Comparison of ENCODE assay signal across 23 cellular contexts in genomic region chr19:5020368-5020767, GRCh38. TPM values are rescaled to one million over a fixed set of nuclear protein-coding genes. Genes with fewer than 3 reads are reported as not detected.
DNase-seq lines count a peak whose midpoint lies in the region; ATAC-seq, FAIRE-seq and TF ChIP-seq lines count a peak whose summit lies in the region.
"Had no signal": no experiment of that assay in that cellular context is flagged by ENCODE, and none has a peak within 500 bp of the region (broad histone marks: within the 10 kb centered on the region; RNA-seq: fewer than 3 reads in every experiment).

No MANE protein-coding gene starts in this region.

- TF ChIP-seq EP300 in HepG2 (IDR thresholded peaks at IDR 0.05; ENCODE audit: low read depth in 2 of 2, low read length in 2 of 2) (no peak), HepG2 (CRISPR knock-in tag; IDR thresholded peaks at IDR 0.05; ENCODE audit: borderline replicate concordance) (no peak)

- no peaks in the 10 kb centered on the region for H3K9me3 Mint-ChIP-seq in nephron progenitor cell
- H3K9me3 Mint-ChIP-seq in effector memory CD8-positive, alpha-beta T cell: no peaks in the 10 kb centered on the region
- H3K9me3 Mint-ChIP-seq: CD8-positive, alpha-beta memory T cell had no signal

- H3K4me2 ChIP-seq in HepG2 (ENCODE audit: low read depth, low read length): no peak overlapping the region
- H3K4me2 ChIP-seq: GM23338 had no signal

- POLR2A ChIA-PET in HepG2 (lab: Yijun Ruan, JAX): no interaction called here

- no peak for FAIRE-seq in HepG2 (lab: Jason Lieb, UNC)
- FAIRE-seq: A204.1, GM12878, H54 had no signal

- CTCF ChIA-PET in HepG2 (lab: Yijun Ruan, JAX; ENCODE audit: low intra/inter-chr PET ratio, low total read pairs): no interaction called here

- H3K36me3 Mint-ChIP-seq in nephron progenitor cell (ENCODE audit: low read depth): peaks cover 12% of the 10 kb centered on the region
- peaks cover 12% of the 10 kb centered on the region for H3K36me3 Mint-ChIP-seq in effector memory CD8-positive, alpha-beta T cell (ENCODE audit: insufficient read depth)

- no peak for ATAC-seq in HepG2
- ATAC-seq in right lobe of liver: no peak
- no peak for ATAC-seq in effector memory CD8-positive, alpha-beta T cell (replicated peaks)
- ATAC-seq: GM12878, GM23338 had no signal

- H3K9ac ChIP-seq in HepG2 (ENCODE audit: insufficient read depth, low read depth, low read length): no peak overlapping the region

- H3K4me1 Mint-ChIP-seq in nephron progenitor cell: peaks cover 14% of the 10 kb centered on the region
- peaks cover 4 to 12% of the 10 kb centered on the region in 2 donors for H3K4me1 Mint-ChIP-seq in effector memory CD8-positive, alpha-beta T cell (ENCODE audit: low read depth in 2 of 2)

- H3K36me3 ChIP-seq in HepG2 (replicated peaks in 1 of 2; ENCODE audit: control insufficient read depth in 1 of 2, insufficient read depth in 2 of 2, low read length in 2 of 2) (peaks cover 19 to 28% of the 10 kb centered on the region in 2 experiments), right lobe of liver (peaks cover 0 to 13% (median 6%) of the 10 kb centered on the region in 4 donors), spleen (peaks cover 0 to 63% (median 30%) of the 10 kb centered on the region in 6 donors)

- H3K27ac Mint-ChIP-seq in nephron progenitor cell: peak overlapping the region; percentile 87
- peak overlapping the region in 1 of 2 donors; percentile 32 for H3K27ac Mint-ChIP-seq in effector memory CD8-positive, alpha-beta T cell
- H3K27ac Mint-ChIP-seq: CD4-positive, CD25-positive, alpha-beta regulatory T cell; CD8-positive, alpha-beta memory T cell; GM23338 had no signal

- no peaks in the 10 kb centered on the region for H3K9me3 ChIP-seq in HepG2 (ENCODE audit: low read length)
- H3K9me3 ChIP-seq in right lobe of liver: no peaks in the 10 kb centered on the region
- no peaks in the 10 kb centered on the region for H3K9me3 ChIP-seq in spleen
- H3K9me3 ChIP-seq: BE2C had no signal

- no peak overlapping the region for H3K4me3 Mint-ChIP-seq in nephron progenitor cell
- H3K4me3 Mint-ChIP-seq in effector memory CD8-positive, alpha-beta T cell: no peak overlapping the region
- H3K4me3 Mint-ChIP-seq: CD4-positive, CD25-positive, alpha-beta regulatory T cell; CD8-positive, alpha-beta memory T cell; GM23338 had no signal

- H3K27me3 Mint-ChIP-seq in nephron progenitor cell (ENCODE audit: low read depth, poor library complexity): no peaks in the 10 kb centered on the region
- no peaks in the 10 kb centered on the region for H3K27me3 Mint-ChIP-seq in effector memory CD8-positive, alpha-beta T cell
- H3K27me3 Mint-ChIP-seq: CD4-positive, CD25-positive, alpha-beta regulatory T cell; CD8-positive, alpha-beta memory T cell had no signal

- in situ Hi-C loops in HepG2 (cut with HindIII; ENCODE audit: extremely low pct_ligation_motif_present, low pct_unique_long_range_greater_than_20kb): no loop called here

- no peak for TF ChIP-seq CTCF in HepG2 (CRISPR knock-in tag; IDR thresholded peaks at IDR 0.05)
- no peak for TF ChIP-seq CTCF in right lobe of liver (IDR thresholded peaks at IDR 0.05)
- TF ChIP-seq CTCF in nephron progenitor cell (IDR thresholded peaks at IDR 0.05): no peak
- TF ChIP-seq CTCF in spleen (IDR thresholded peaks at IDR 0.05 in 8 of 11, conservative IDR thresholded peaks at IDR 0.05 in 3 of 11): no peak

- no TSS peak for BruUV-seq in HepG2 (replicated peaks; lab: Mats Ljungman, UMichigan)

- H3K79me2 ChIP-seq in HepG2 (ENCODE audit: insufficient read depth, low read length): peaks cover 3% of the 10 kb centered on the region

- H3K27me3 ChIP-seq in HepG2 (ENCODE audit: control insufficient read depth in 1 of 2, insufficient read depth in 2 of 2, low read length in 2 of 2): no peaks in the 10 kb centered on the region
- H3K27me3 ChIP-seq in right lobe of liver: no peaks in the 10 kb centered on the region
- H3K27me3 ChIP-seq in spleen (replicated peaks in 1 of 7): no peaks in the 10 kb centered on the region
- H3K27me3 ChIP-seq: BE2C had no signal

- TF ChIP-seq RAD21 in HepG2 (CRISPR knock-in tag; IDR thresholded peaks at IDR 0.05): no peak

- DNase-seq in HepG2 (ENCODE audit: low spot score) (no peak), right lobe of liver (no peak), nephron progenitor cell (no peak), spleen (peak; percentile 43), NCI-H345 treated with DMSO at 0.1 percent for 48 hours (lab: John Stamatoyannopoulos, UW; ENCODE audit: unreplicated experiment) (no peak), 8988T (no peak)
- DNase-seq in effector memory CD8-positive, alpha-beta T cell: no peak
- DNase-seq: ACHN; BE2C; C1 segment of cervical spinal cord; CD4-positive, CD25-positive, alpha-beta regulatory T cell; CD8-positive, alpha-beta memory T cell; COR-L47; DMS 273 treated with DMSO at 0.1 percent for 48 hours; DMS53; DND-41; EL; HCEC 1CT had no signal

- intact Hi-C loops in HepG2 (cut with micrococcal nuclease; ENCODE audit: unreplicated experiment) (no loop called here), right lobe of liver (cut with DNase I) (loop anchor here in 1 of 2 donors (10.0 kb wide), 1 partner anchor 46 kb away; no protein-coding TSS in a partner anchor), spleen (cut with DNase I; ENCODE audit: low total_unique reads) (no loop called here)

- 95% methylated on average over 21 of the region's 21 CpGs for WGBS in HepG2 (ENCODE audit: low lambda C conversion rate)
- 83% methylated on average over 15 of the region's 21 CpGs for WGBS in right lobe of liver (ENCODE audit: insufficient coverage, low coverage, low lambda C conversion rate, missing lambda C conversion rate)
- WGBS in spleen, 5 donors: 90 to 96% (median 92%) methylated on average over 18 to 21 of the region's 21 CpGs

- H4K20me1 ChIP-seq in HepG2 (ENCODE audit: insufficient read depth, low read length): peaks cover 20% of the 10 kb centered on the region; the same call in 1 of the 2 replicates

- H3K27ac ChIP-seq in HepG2 (ENCODE audit: extremely low read length, insufficient read depth, low read length): no peak overlapping the region
- H3K27ac ChIP-seq in right lobe of liver: no peak overlapping the region
- H3K27ac ChIP-seq in spleen: no peak overlapping the region
- H3K27ac ChIP-seq: HL-60 had no signal

- H2AFZ ChIP-seq in HepG2 (ENCODE audit: low read length): no peak overlapping the region
- H2AFZ ChIP-seq: GM23338 had no signal

- TF ChIP-seq POLR2A in HepG2 (IDR thresholded peaks at IDR 0.05; ENCODE audit: insufficient read depth in 1 of 2, low read depth in 2 of 2, low read length in 2 of 2): no peak
- no peak for TF ChIP-seq POLR2A in right lobe of liver (IDR thresholded peaks at IDR 0.05)
- TF ChIP-seq POLR2A in spleen (IDR thresholded peaks at IDR 0.05): no peak

- no peaks in the 10 kb centered on the region for H3K4me1 ChIP-seq in HepG2 (ENCODE audit: insufficient read depth, low read length)
- no peaks in the 10 kb centered on the region for H3K4me1 ChIP-seq in right lobe of liver
- peaks cover 0 to 39% (median 8%) of the 10 kb centered on the region in 6 donors for H3K4me1 ChIP-seq in spleen
- H3K4me1 ChIP-seq: BE2C had no signal

- no peak overlapping the region for H3K4me3 ChIP-seq in HepG2 (replicated peaks in 1 of 3; ENCODE audit: insufficient read depth in 1 of 3, low read depth in 2 of 3, low read length in 3 of 3)
- H3K4me3 ChIP-seq in right lobe of liver: no peak overlapping the region
- no peak overlapping the region for H3K4me3 ChIP-seq in spleen
- H3K4me3 ChIP-seq: GM12878, GM23338 had no signal

TF ChIP-seq in HepG2, 621 proteins besides CTCF, POLR2A, EP300 and RAD21:
- TF ChIP-seq ATF7 (IDR thresholded peaks at IDR 0.05): no peak
- no peak for TF ChIP-seq ATF7 (CRISPR knock-in tag; IDR thresholded peaks at IDR 0.05)
- 0 out of 2 replicates have a peak, but pooled peaks have one; percentile 14 for TF ChIP-seq ZBTB38 (CRISPR knock-in tag; IDR thresholded peaks at IDR 0.05)
- TF ChIP-seq SP5 (CRISPR knock-in tag; IDR thresholded peaks at IDR 0.05; ENCODE audit: borderline replicate concordance, low read depth): no peak
- no peak for TF ChIP-seq STAT5B (CRISPR knock-in tag; IDR thresholded peaks at IDR 0.05)
TF ChIP-seq in HepG2: peak in this region for 1.

RNA-seq across cellular contexts. Expression of gene KDM4B, which starts 51.5 kb away (rescaled TPM):
- total RNA-seq in HepG2 (2016; rRNA removed; fragmentation: Illumina TruSeq; extraction: Trizol): 4.4 and 4.9 TPM in 2 replicates
- 8.2 and 11.5 TPM in 2 replicates for total RNA-seq in HepG2 (2016; cell fraction: cytosol; rRNA removed; fragmentation: Illumina TruSeq; extraction: Trizol; ENCODE audit: low read depth)
- 3.5 and 4.9 TPM in 2 replicates for total RNA-seq in HepG2 (2016; cell fraction: insoluble cytoplasmic fraction; rRNA removed; fragmentation: Illumina TruSeq; extraction: Trizol)
- total RNA-seq in HepG2 (2016; cell fraction: membrane; rRNA removed; fragmentation: Illumina TruSeq; extraction: Trizol): 3.1 and 3.8 TPM in 2 replicates
- 3.9 and 4.5 TPM in 2 replicates for total RNA-seq in HepG2 (2016; cell fraction: nucleus; rRNA removed; fragmentation: Illumina TruSeq; extraction: Trizol)
- 14.6 and 18.6 TPM in 2 replicates for polyA plus RNA-seq in HepG2 (2011; rRNA removed)
- polyA plus RNA-seq in HepG2 (2011; cell fraction: cytosol; rRNA removed): 6.9 and 11.2 TPM in 2 replicates
- polyA plus RNA-seq in HepG2 (2011; cell fraction: nucleus; rRNA removed): 33.5 and 43.5 TPM in 2 replicates
- 13.7 TPM in 2 replicates for polyA plus RNA-seq in HepG2 (2012)
- 0.49 and 0.51 TPM in 2 replicates for polyA plus RNA-seq in HepG2 (2016; cell fraction: cytosol; fragmentation: Illumina TruSeq; extraction: Trizol; ENCODE audit: low read depth)
- polyA plus RNA-seq in HepG2 (2016; cell fraction: insoluble cytoplasmic fraction; fragmentation: Illumina TruSeq; extraction: Trizol; ENCODE audit: low read depth): 4.1 and 5.2 TPM in 2 replicates
- 0.86 and 1.2 TPM in 2 replicates for polyA plus RNA-seq in HepG2 (2016; cell fraction: membrane; fragmentation: Illumina TruSeq; extraction: Trizol; ENCODE audit: low read depth)
- polyA plus RNA-seq in HepG2 (2016; cell fraction: nucleus; fragmentation: Illumina TruSeq; extraction: Trizol; ENCODE audit: insufficient read depth, low read depth): 7.8 and 9.0 TPM in 2 replicates
- 27.9 and 166 TPM in 2 replicates for polyA minus RNA-seq in HepG2 (2011; rRNA and poly(A)+ RNA removed; ENCODE audit: low replicate concordance)
- polyA minus RNA-seq in HepG2 (2011; cell fraction: cytosol; rRNA and poly(A)+ RNA removed): 29.8 and 30.8 TPM in 2 replicates
- polyA minus RNA-seq in HepG2 (2011; cell fraction: nucleus; rRNA and poly(A)+ RNA removed): 29.2 and 30.7 TPM in 2 replicates
- total RNA-seq in right lobe of liver: 10 to 100 TPM; 14.2 to 36.9 (median 29.1) TPM
- total RNA-seq in spleen: 10 to 100 TPM; 37.9 to 80.5 (median 56.6) TPM
- polyA plus RNA-seq in spleen: 10 to 100 TPM; 18.3 to 31.8 (median 22.7) TPM
